In genomic region chr4:75673027-75673958, GRCh38 we compare ENCODE assay signal across 1 cellular context.
TF ChIP-seq lines count a peak whose summit lies in the region.

Gene G3BP2, minus strand, starts transcription at chr4:75673411. Its CDS starts 11,386 bp downstream, at chr4:75662025.

TF ChIP-seq in K562, 482 proteins besides CTCF, POLR2A, EP300 and RAD21 (continued from another document and continues in another):
- TF ChIP-seq DMBX1 (CRISPR knock-in tag; IDR thresholded peaks at IDR 0.05; ENCODE audit: borderline replicate concordance) (no peak), MCM5 (IDR thresholded peaks at IDR 0.05; ENCODE audit: low read depth) (no peak), ZBTB8A (IDR thresholded peaks at IDR 0.05; ENCODE audit: partially characterized antibody) (no peak), PPARD (CRISPR knock-in tag; IDR thresholded peaks at IDR 0.05) (no peak), CSDE1 (IDR thresholded peaks at IDR 0.05) (no peak; a peak in 1 of 4 replicates), TAF1 (IDR thresholded peaks at IDR 0.05; ENCODE audit: control insufficient read depth, extremely low read depth, insufficient read depth, low read length, severe bottlenecking) (peak; percentile 81), MTA1 (IDR thresholded peaks at IDR 0.05; ENCODE audit: borderline replicate concordance) (no peak; the same call in 1 of the 2 replicates), CHD1 (IDR thresholded peaks at IDR 0.05; ENCODE audit: low read length) (peak; percentile 93), ZNF79 (CRISPR knock-in tag; IDR thresholded peaks at IDR 0.05; ENCODE audit: low read depth) (no peak), FOXJ2 (tag; IDR thresholded peaks at IDR 0.05) (no peak), MEF2D (tag; conservative IDR thresholded peaks at IDR 0.05; ENCODE audit: low read depth) (no peak), CTBP1 (IDR thresholded peaks at IDR 0.05; ENCODE audit: borderline replicate concordance) (peak; percentile 47; the same call in 1 of the 2 replicates), ARNT (IDR thresholded peaks at IDR 0.05) (no peak), BMI1 (IDR thresholded peaks at IDR 0.05; ENCODE audit: low read length) (no peak), PCBP1 (IDR thresholded peaks at IDR 0.05; ENCODE audit: low read depth, low read length, poor library complexity, severe bottlenecking) (peak; percentile 75), ZNF347 (CRISPR knock-in tag; IDR thresholded peaks at IDR 0.05; ENCODE audit: low read depth) (no peak), NFXL1 (CRISPR knock-in tag; IDR thresholded peaks at IDR 0.05) (no peak), SIN3A (IDR thresholded peaks at IDR 0.05; ENCODE audit: borderline replicate concordance in 2 of 2, control insufficient read depth in 1 of 2, low read depth in 2 of 2, low read length in 2 of 2) (peak in 1 of 2 experiments; percentile 60; a peak in 1 of 4 replicates), CBX1 (IDR thresholded peaks at IDR 0.05; ENCODE audit: low read depth) (peak; percentile 92; the same call in 1 of the 2 replicates), EGR1 (conservative IDR thresholded peaks at IDR 0.05) (peak; percentile 93), HBP1 (CRISPR knock-in tag; IDR thresholded peaks at IDR 0.05) (0 out of 2 replicates have a peak, but pooled peaks have one; percentile 2), MEIS2 (IDR thresholded peaks at IDR 0.05; ENCODE audit: partially characterized antibody) (peak; percentile 77), NCOR1 (IDR thresholded peaks at IDR 0.05) (no peak; the same call in 1 of the 2 replicates), DIDO1 (tag; IDR thresholded peaks at IDR 0.05; ENCODE audit: low read depth) (no peak), RCOR1 (IDR thresholded peaks at IDR 0.05; ENCODE audit: borderline replicate concordance in 1 of 2, low read depth in 2 of 2, low read length in 2 of 2) (0 out of 4 replicates have a peak, but pooled peaks of 1 of the 2 experiments have one; percentile 22), NRF1 (conservative IDR thresholded peaks at IDR 0.05 in 1 of 2, IDR thresholded peaks at IDR 0.05 in 1 of 2) (peak; percentile 95 to 96), NKRF (IDR thresholded peaks at IDR 0.05; ENCODE audit: borderline replicate concordance) (peak; percentile 73), PRPF4 (IDR thresholded peaks at IDR 0.05; ENCODE audit: insufficient read depth, low read depth, low read length, poor library complexity, severe bottlenecking) (peak; percentile 41), ZFP91 (CRISPR knock-in tag; IDR thresholded peaks at IDR 0.05) (0 out of 2 replicates have a peak, but pooled peaks have one; percentile 58), ZKSCAN1 (IDR thresholded peaks at IDR 0.05; ENCODE audit: low read depth, low read length) (0 out of 2 replicates have a peak, but pooled peaks have one; percentile 8), TFE3 (CRISPR knock-in tag; IDR thresholded peaks at IDR 0.05) (no peak), TAF15 (IDR thresholded peaks at IDR 0.05; ENCODE audit: low read depth, low read length) (no peak), GABPB1 (CRISPR knock-in tag; IDR thresholded peaks at IDR 0.05) (peak; percentile 89), ZNF146 (CRISPR knock-in tag; IDR thresholded peaks at IDR 0.05; ENCODE audit: unreplicated experiment) (no peak), ERF (CRISPR knock-in tag; IDR thresholded peaks at IDR 0.05) (no peak), KDM4B (IDR thresholded peaks at IDR 0.05; ENCODE audit: borderline replicate concordance in 2 of 2, low read depth in 1 of 2) (0 out of 4 replicates have a peak, but pooled peaks of 1 of the 2 experiments have one; percentile 67), RBM15 (IDR thresholded peaks at IDR 0.05; ENCODE audit: insufficient read depth, low read length) (no peak), PHTF2 (CRISPR knock-in tag; IDR thresholded peaks at IDR 0.05) (no peak)
- TF ChIP-seq, protein P1, sequence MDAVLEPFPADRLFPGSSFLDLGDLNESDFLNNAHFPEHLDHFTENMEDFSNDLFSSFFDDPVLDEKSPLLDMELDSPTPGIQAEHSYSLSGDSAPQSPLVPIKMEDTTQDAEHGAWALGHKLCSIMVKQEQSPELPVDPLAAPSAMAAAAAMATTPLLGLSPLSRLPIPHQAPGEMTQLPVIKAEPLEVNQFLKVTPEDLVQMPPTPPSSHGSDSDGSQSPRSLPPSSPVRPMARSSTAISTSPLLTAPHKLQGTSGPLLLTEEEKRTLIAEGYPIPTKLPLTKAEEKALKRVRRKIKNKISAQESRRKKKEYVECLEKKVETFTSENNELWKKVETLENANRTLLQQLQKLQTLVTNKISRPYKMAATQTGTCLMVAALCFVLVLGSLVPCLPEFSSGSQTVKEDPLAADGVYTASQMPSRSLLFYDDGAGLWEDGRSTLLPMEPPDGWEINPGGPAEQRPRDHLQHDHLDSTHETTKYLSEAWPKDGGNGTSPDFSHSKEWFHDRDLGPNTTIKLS (IDR thresholded peaks at IDR 0.05; ENCODE audit: borderline replicate concordance, low read depth), result 0 out of 2 replicates have a peak, but pooled peaks have one; percentile 18
- TF ChIP-seq, protein P2, sequence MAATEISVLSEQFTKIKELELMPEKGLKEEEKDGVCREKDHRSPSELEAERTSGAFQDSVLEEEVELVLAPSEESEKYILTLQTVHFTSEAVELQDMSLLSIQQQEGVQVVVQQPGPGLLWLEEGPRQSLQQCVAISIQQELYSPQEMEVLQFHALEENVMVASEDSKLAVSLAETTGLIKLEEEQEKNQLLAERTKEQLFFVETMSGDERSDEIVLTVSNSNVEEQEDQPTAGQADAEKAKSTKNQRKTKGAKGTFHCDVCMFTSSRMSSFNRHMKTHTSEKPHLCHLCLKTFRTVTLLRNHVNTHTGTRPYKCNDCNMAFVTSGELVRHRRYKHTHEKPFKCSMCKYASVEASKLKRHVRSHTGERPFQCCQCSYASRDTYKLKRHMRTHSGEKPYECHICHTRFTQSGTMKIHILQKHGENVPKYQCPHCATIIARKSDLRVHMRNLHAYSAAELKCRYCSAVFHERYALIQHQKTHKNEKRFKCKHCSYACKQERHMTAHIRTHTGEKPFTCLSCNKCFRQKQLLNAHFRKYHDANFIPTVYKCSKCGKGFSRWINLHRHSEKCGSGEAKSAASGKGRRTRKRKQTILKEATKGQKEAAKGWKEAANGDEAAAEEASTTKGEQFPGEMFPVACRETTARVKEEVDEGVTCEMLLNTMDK (IDR thresholded peaks at IDR 0.05; ENCODE audit: borderline replicate concordance, insufficient read depth, low read depth, low read length, poor library complexity, severe bottlenecking), result no peak
- TF ChIP-seq, protein P3, sequence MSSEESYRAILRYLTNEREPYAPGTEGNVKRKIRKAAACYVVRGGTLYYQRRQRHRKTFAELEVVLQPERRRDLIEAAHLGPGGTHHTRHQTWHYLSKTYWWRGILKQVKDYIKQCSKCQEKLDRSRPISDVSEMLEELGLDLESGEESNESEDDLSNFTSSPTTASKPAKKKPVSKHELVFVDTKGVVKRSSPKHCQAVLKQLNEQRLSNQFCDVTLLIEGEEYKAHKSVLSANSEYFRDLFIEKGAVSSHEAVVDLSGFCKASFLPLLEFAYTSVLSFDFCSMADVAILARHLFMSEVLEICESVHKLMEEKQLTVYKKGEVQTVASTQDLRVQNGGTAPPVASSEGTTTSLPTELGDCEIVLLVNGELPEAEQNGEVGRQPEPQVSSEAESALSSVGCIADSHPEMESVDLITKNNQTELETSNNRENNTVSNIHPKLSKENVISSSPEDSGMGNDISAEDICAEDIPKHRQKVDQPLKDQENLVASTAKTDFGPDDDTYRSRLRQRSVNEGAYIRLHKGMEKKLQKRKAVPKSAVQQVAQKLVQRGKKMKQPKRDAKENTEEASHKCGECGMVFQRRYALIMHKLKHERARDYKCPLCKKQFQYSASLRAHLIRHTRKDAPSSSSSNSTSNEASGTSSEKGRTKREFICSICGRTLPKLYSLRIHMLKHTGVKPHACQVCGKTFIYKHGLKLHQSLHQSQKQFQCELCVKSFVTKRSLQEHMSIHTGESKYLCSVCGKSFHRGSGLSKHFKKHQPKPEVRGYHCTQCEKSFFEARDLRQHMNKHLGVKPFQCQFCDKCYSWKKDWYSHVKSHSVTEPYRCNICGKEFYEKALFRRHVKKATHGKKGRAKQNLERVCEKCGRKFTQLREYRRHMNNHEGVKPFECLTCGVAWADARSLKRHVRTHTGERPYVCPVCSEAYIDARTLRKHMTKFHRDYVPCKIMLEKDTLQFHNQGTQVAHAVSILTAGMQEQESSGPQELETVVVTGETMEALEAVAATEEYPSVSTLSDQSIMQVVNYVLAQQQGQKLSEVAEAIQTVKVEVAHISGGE (CRISPR knock-in tag; IDR thresholded peaks at IDR 0.05), result peak in 1 of 3 experiments; percentile 73; a peak in 2 of 6 replicates
- TF ChIP-seq, protein P4, sequence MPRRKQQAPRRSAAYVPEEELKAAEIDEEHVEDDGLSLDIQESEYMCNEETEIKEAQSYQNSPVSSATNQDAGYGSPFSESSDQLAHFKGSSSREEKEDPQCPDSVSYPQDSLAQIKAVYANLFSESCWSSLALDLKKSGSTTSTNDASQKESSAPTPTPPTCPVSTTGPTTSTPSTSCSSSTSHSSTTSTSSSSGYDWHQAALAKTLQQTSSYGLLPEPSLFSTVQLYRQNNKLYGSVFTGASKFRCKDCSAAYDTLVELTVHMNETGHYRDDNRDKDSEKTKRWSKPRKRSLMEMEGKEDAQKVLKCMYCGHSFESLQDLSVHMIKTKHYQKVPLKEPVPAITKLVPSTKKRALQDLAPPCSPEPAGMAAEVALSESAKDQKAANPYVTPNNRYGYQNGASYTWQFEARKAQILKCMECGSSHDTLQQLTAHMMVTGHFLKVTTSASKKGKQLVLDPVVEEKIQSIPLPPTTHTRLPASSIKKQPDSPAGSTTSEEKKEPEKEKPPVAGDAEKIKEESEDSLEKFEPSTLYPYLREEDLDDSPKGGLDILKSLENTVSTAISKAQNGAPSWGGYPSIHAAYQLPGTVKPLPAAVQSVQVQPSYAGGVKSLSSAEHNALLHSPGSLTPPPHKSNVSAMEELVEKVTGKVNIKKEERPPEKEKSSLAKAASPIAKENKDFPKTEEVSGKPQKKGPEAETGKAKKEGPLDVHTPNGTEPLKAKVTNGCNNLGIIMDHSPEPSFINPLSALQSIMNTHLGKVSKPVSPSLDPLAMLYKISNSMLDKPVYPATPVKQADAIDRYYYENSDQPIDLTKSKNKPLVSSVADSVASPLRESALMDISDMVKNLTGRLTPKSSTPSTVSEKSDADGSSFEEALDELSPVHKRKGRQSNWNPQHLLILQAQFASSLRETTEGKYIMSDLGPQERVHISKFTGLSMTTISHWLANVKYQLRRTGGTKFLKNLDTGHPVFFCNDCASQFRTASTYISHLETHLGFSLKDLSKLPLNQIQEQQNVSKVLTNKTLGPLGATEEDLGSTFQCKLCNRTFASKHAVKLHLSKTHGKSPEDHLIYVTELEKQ (CRISPR knock-in tag; IDR thresholded peaks at IDR 0.05), result no peak
